ENCODE assay signal across 8 cellular contexts in the genomic region with DNA sequence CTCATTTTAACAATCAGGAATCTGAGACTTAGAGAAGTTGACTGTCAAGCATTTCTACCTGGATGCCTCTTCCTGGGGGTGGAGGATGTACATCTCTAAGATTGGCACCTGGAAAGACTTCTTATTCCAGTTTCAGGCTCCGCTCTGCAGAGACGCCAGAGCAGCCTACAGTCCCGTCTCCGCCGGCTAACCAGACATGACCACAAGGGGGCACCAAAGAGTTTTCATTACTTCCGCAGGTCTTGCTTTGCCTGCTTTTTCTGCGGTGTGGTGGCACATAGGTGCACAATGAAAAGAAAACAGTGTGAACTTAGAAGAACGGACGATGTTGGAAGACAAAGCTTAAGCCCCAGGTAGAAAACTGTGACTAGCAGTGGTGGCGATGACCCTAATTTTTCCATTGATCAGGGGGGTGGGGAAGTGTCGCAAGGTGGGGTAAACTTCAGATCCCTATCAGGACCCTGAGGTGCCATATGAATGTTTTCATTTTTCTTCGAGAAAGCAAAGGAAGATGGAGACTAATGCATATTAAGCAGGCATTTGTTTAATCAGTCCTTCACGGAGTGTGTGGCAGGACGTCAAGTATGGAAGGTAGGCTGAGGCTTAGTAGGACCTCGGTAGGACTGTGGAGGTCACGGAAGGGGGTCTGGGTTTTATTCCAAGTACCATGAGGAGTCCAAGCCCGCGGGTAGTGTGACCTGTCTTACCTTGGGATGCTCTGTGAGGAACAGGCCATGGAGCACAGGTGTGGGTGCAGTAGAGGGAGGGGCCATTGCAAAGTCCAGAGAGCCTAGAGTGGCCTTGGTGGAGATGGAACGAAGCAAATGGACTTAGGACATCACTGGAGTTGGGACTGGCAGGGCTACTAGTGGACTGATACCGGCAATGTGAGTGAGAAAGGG.
DNase-seq lines count a peak whose midpoint lies in the region; ATAC-seq and TF ChIP-seq lines count a peak whose summit lies in the region.

No MANE protein-coding gene starts in this region.

- no peak overlapping the region for H3K4me3 Mint-ChIP-seq in activated naive CD4-positive, alpha-beta T cell treated with anti-CD3 and anti-CD28 coated beads, Interleukin-2, amount 50 U/mL, for 24 hours

- peak; percentile 91 for TF ChIP-seq CTCF in LNCAP (IDR thresholded peaks at IDR 0.05)
- TF ChIP-seq CTCF in cardiac muscle cell (IDR thresholded peaks at IDR 0.05; ENCODE audit: low read depth, low read length): peak; percentile 93
- peak; percentile 53 to 78 (median 62) for TF ChIP-seq CTCF in prostate gland (IDR thresholded peaks at IDR 0.05)
- peak; percentile 48 to 58 (median 50) for TF ChIP-seq CTCF in vagina (IDR thresholded peaks at IDR 0.05)

- H3K4me3 ChIP-seq in SK-N-MC (no peak overlapping the region), cardiac muscle cell (no peak overlapping the region), prostate gland (no peak overlapping the region), vagina (no peak overlapping the region)

- DNase-seq in DMS153 (lab: John Stamatoyannopoulos, UW) (peak; percentile 8), SK-N-MC (ENCODE audit: low read depth, low spot score) (peak; percentile 8), cardiac muscle cell (ENCODE audit: low read depth in 1 of 2, low spot score in 1 of 2) (peak; percentile 74 to 88), prostate gland (ENCODE audit: low spot score) (peak; percentile 65), vagina (ENCODE audit: extremely low spot score in 2 of 2) (peak in 1 of 2 donors; percentile 65)

- peaks cover 7% of the 10 kb centered on the region for H3K27me3 Mint-ChIP-seq in activated naive CD4-positive, alpha-beta T cell treated with anti-CD3 and anti-CD28 coated beads, Interleukin-2, amount 50 U/mL, for 24 hours

- H3K9me3 ChIP-seq in SK-N-MC (ENCODE audit: low read depth, low read length) (no peaks in the 10 kb centered on the region), cardiac muscle cell (ENCODE audit: low read depth) (no peaks in the 10 kb centered on the region), prostate gland (no peaks in the 10 kb centered on the region), vagina (no peaks in the 10 kb centered on the region)

- TF ChIP-seq POLR2A in prostate gland (IDR thresholded peaks at IDR 0.05): no peak
- no peak for TF ChIP-seq POLR2A in vagina (IDR thresholded peaks at IDR 0.05)

- H3K36me3 Mint-ChIP-seq in activated naive CD4-positive, alpha-beta T cell treated with anti-CD3 and anti-CD28 coated beads, Interleukin-2, amount 50 U/mL, for 24 hours: no peaks in the 10 kb centered on the region

- ATAC-seq in GM21576 (IDR thresholded peaks at IDR 0.05; ENCODE audit: unreplicated experiment): peak; percentile 85

- WGBS in prostate gland: 44% methylated on average over 20 of the region's 20 CpGs

- H3K4me1 ChIP-seq in cardiac muscle cell (ENCODE audit: low read depth) (no peaks in the 10 kb centered on the region), prostate gland (replicated peaks) (no peaks in the 10 kb centered on the region), vagina (no peaks in the 10 kb centered on the region)

- no peaks in the 10 kb centered on the region for H3K36me3 ChIP-seq in SK-N-MC (ENCODE audit: insufficient read depth, low read length)
- H3K36me3 ChIP-seq in cardiac muscle cell: no peaks in the 10 kb centered on the region
- H3K36me3 ChIP-seq in prostate gland: no peaks in the 10 kb centered on the region
- no peaks in the 10 kb centered on the region for H3K36me3 ChIP-seq in vagina

- H3K27ac ChIP-seq in SK-N-MC: no peak overlapping the region
- no peak overlapping the region for H3K27ac ChIP-seq in cardiac muscle cell
- no peak overlapping the region for H3K27ac ChIP-seq in prostate gland
- H3K27ac ChIP-seq in vagina: no peak overlapping the region

- no peaks in the 10 kb centered on the region for H3K9me3 Mint-ChIP-seq in activated naive CD4-positive, alpha-beta T cell treated with anti-CD3 and anti-CD28 coated beads, Interleukin-2, amount 50 U/mL, for 24 hours

- H3K27me3 ChIP-seq in cardiac muscle cell: no peaks in the 10 kb centered on the region
- no peaks in the 10 kb centered on the region for H3K27me3 ChIP-seq in prostate gland (replicated peaks; ENCODE audit: insufficient read depth)
- H3K27me3 ChIP-seq in vagina: no peaks in the 10 kb centered on the region

- H3K4me1 Mint-ChIP-seq in activated naive CD4-positive, alpha-beta T cell treated with anti-CD3 and anti-CD28 coated beads, Interleukin-2, amount 50 U/mL, for 24 hours: peaks cover 18% of the 10 kb centered on the region

- intact Hi-C loops in prostate gland (cut with DNase I): loop anchor here (5.0 to 10.0 kb wide), 3 partner anchors 89 to 346 kb away; no protein-coding TSS in a partner anchor
- intact Hi-C loops in vagina (cut with DNase I): loop anchor here (5.0 kb wide), 1 partner anchor 294 kb away; no protein-coding TSS in a partner anchor

- peak overlapping the region; percentile 2 for H3K27ac Mint-ChIP-seq in activated naive CD4-positive, alpha-beta T cell treated with anti-CD3 and anti-CD28 coated beads, Interleukin-2, amount 50 U/mL, for 24 hours

- H3K9ac ChIP-seq in SK-N-MC (ENCODE audit: insufficient read length): no peak overlapping the region
